ENCODE assay signal across 8 cellular contexts in genomic region chr12:120686151-120686689, GRCh38. TPM values are rescaled to one million over a fixed set of nuclear protein-coding genes. Genes with fewer than 3 reads are reported as not detected.
DNase-seq lines count a peak whose midpoint lies in the region; TF ChIP-seq lines count a peak whose summit lies in the region.

No MANE protein-coding gene starts in this region.

- no peaks in the 10 kb centered on the region for H3K9me3 Mint-ChIP-seq in nephron
- H3K9me3 Mint-ChIP-seq in stimulated activated naive CD8-positive, alpha-beta T cell treated with anti-CD3 and anti-CD28 coated beads, Interleukin-15, Interleukin-2, amounts not matched to agents 100 ng/mL and 50 ng/mL, for 24 hours, result no peaks in the 10 kb centered on the region

- H3K4me1 Mint-ChIP-seq in nephron, result peaks cover 34% of the 10 kb centered on the region
- peaks cover 48% of the 10 kb centered on the region for H3K4me1 Mint-ChIP-seq in stimulated activated naive CD8-positive, alpha-beta T cell treated with anti-CD3 and anti-CD28 coated beads, Interleukin-15, Interleukin-2, amounts not matched to agents 100 ng/mL and 50 ng/mL, for 24 hours (ENCODE audit: low read depth)

- DNase-seq in Daoy (ENCODE audit: low read depth) (peak; percentile 99), GOT3 (lab: John Stamatoyannopoulos, UW) (peak; percentile 93), LNCaP clone FGC (ENCODE audit: low read depth) (peak; percentile 94), RPMI8226 (peak; percentile 100), fibroblast of the aortic adventitia (ENCODE audit: low read depth) (peak; percentile 97)
- peak; percentile 95 for DNase-seq in activated T-helper 9 cell treated with anti-CD3 and anti-CD28 coated beads, Interleukin-2, amount 50 U/mL, for 16 hours (ENCODE audit: low read depth)

- H3K27ac Mint-ChIP-seq in nephron, result peak overlapping the region; percentile 93 to 98 (median 98)
- peak overlapping the region; percentile 89 for H3K27ac Mint-ChIP-seq in stimulated activated naive CD8-positive, alpha-beta T cell treated with anti-CD3 and anti-CD28 coated beads, Interleukin-15, Interleukin-2, amounts not matched to agents 100 ng/mL and 50 ng/mL, for 24 hours

- no peak for TF ChIP-seq CTCF in LNCaP clone FGC (IDR thresholded peaks at IDR 0.05; ENCODE audit: control insufficient read depth, extremely low read depth, insufficient read depth)
- TF ChIP-seq CTCF in fibroblast of the aortic adventitia (IDR thresholded peaks at IDR 0.05; ENCODE audit: insufficient read depth, low read length), result no peak
- no peak for TF ChIP-seq CTCF in nephron (IDR thresholded peaks at IDR 0.05; ENCODE audit: unreplicated experiment in 3 of 3)

- peak overlapping the region; percentile 94 for H3K4me3 ChIP-seq in LNCaP clone FGC (ENCODE audit: low read depth, low read length)
- H3K4me3 ChIP-seq in fibroblast of the aortic adventitia (ENCODE audit: low read depth, low read length), result peak overlapping the region; percentile 93

- no peaks in the 10 kb centered on the region for H3K27me3 Mint-ChIP-seq in nephron (ENCODE audit: low read depth)
- no peaks in the 10 kb centered on the region for H3K27me3 Mint-ChIP-seq in stimulated activated naive CD8-positive, alpha-beta T cell treated with anti-CD3 and anti-CD28 coated beads, Interleukin-15, Interleukin-2, amounts not matched to agents 100 ng/mL and 50 ng/mL, for 24 hours

- H3K36me3 Mint-ChIP-seq in nephron (ENCODE audit: low read depth), result no peaks in the 10 kb centered on the region
- peaks cover 9% of the 10 kb centered on the region for H3K36me3 Mint-ChIP-seq in stimulated activated naive CD8-positive, alpha-beta T cell treated with anti-CD3 and anti-CD28 coated beads, Interleukin-15, Interleukin-2, amounts not matched to agents 100 ng/mL and 50 ng/mL, for 24 hours (ENCODE audit: low read depth)

- peak overlapping the region; percentile 92 to 96 (median 95) for H3K4me3 Mint-ChIP-seq in nephron
- peak overlapping the region; percentile 84 for H3K4me3 Mint-ChIP-seq in stimulated activated naive CD8-positive, alpha-beta T cell treated with anti-CD3 and anti-CD28 coated beads, Interleukin-15, Interleukin-2, amounts not matched to agents 100 ng/mL and 50 ng/mL, for 24 hours

RNA-seq across cellular contexts. Expression of gene MLEC, which starts 0.7 kb away (rescaled TPM):
- total RNA-seq in Daoy (2014; rRNA removed; shearing (Covaris generic)), result 93.7 and 108 TPM in 2 replicates
- 77.1 and 135 TPM in 2 replicates for total RNA-seq in fibroblast of the aortic adventitia (ENCODE audit: low replicate concordance)

RNA-seq across cellular contexts. Expression of gene UNC119B, which starts 24.0 kb away (rescaled TPM):
- total RNA-seq in Daoy (2014; rRNA removed; shearing (Covaris generic)), result 11.2 and 15.0 TPM in 2 replicates
- total RNA-seq in fibroblast of the aortic adventitia (ENCODE audit: low replicate concordance), result 18.2 and 19.8 TPM in 2 replicates

RNA-seq across cellular contexts. Expression of gene ACADS, which starts 39.4 kb away (rescaled TPM):
- total RNA-seq in Daoy (2014; rRNA removed; shearing (Covaris generic)), result 9.4 and 10.9 TPM in 2 replicates
- total RNA-seq in fibroblast of the aortic adventitia (ENCODE audit: low replicate concordance), result 7.5 and 7.8 TPM in 2 replicates

RNA-seq across cellular contexts. Expression of gene CABP1, which starts 45.8 kb away (rescaled TPM):
- total RNA-seq in Daoy (2014; rRNA removed; shearing (Covaris generic)), result 0.17 TPM in 1 of 2 replicates, not detected in the other
- total RNA-seq in fibroblast of the aortic adventitia (ENCODE audit: low replicate concordance), result 0.54 TPM in 1 of 2 replicates, not detected in the other

Comparison
In these comparisons a context has a peak if more than half of its experiments do, and no peak if none do; other contexts are left out.
1. Peak in every context shown above with its lines: DNase-seq and H3K4me3 ChIP-seq.